Comparison of ENCODE assay signal across 19 cellular contexts in genomic region chr10:34627741-34628140, GRCh38.
"Had no signal": no experiment of that assay in that cellular context is flagged by ENCODE, and none has a peak within 500 bp of the region (broad histone marks: within the 10 kb centered on the region; RNA-seq: fewer than 3 reads in every experiment).

No MANE protein-coding gene starts in this region.

- H3K27me3 Mint-ChIP-seq: activated naive CD4-positive, alpha-beta T cell treated with anti-CD3 and anti-CD28 coated beads, Interleukin-2, amount 50 U/mL, for 24 hours; brain; stimulated activated naive CD8-positive, alpha-beta T cell treated with anti-CD3 and anti-CD28 coated beads, Interleukin-15, Interleukin-2, amounts not matched to agents 100 ng/mL and 50 ng/mL, for 24 hours had no signal

- H3K9me3 Mint-ChIP-seq: activated naive CD4-positive, alpha-beta T cell treated with anti-CD3 and anti-CD28 coated beads, Interleukin-2, amount 50 U/mL, for 24 hours; brain; dendritic cell treated with granulocyte-macrophage colony-stimulating factor and Interleukin-4, amounts not matched to agents 40 ng/mL and 50 ng/mL, for 4 days; naive thymus-derived CD4-positive, alpha-beta T cell; stimulated activated naive CD8-positive, alpha-beta T cell treated with anti-CD3 and anti-CD28 coated beads, Interleukin-15, Interleukin-2, amounts not matched to agents 100 ng/mL and 50 ng/mL, for 24 hours had no signal

- H3K27ac Mint-ChIP-seq: activated CD8-positive, alpha-beta T cell treated with anti-CD3 and anti-CD28 coated beads, Interleukin-2, amount 10 ng/mL, durations not matched to agents 7 days and 5 days; activated naive CD4-positive, alpha-beta T cell treated with anti-CD3 and anti-CD28 coated beads, Interleukin-2, amount 50 U/mL, for 24 hours; dendritic cell treated with granulocyte-macrophage colony-stimulating factor and Interleukin-4, amounts not matched to agents 40 ng/mL and 50 ng/mL, for 4 days; naive thymus-derived CD4-positive, alpha-beta T cell; stimulated activated naive CD8-positive, alpha-beta T cell treated with anti-CD3 and anti-CD28 coated beads, Interleukin-15, Interleukin-2, amounts not matched to agents 100 ng/mL and 50 ng/mL, for 24 hours had no signal

- FAIRE-seq: keratinocyte, TTC549 had no signal

- H3K4me3 ChIP-seq: lower lobe of right lung, prostate gland, right atrium auricular region, thyroid gland had no signal

- DNase-seq: activated CD4-positive, alpha-beta T cell treated with anti-CD3 and anti-CD28 coated beads for 1 hour; activated CD4-positive, alpha-beta T cell treated with anti-CD3 and anti-CD28 coated beads, Interleukin-2, amount 50 U/mL, for 1 hour; activated CD8-positive, alpha-beta T cell treated with anti-CD3 and anti-CD28 coated beads, Interleukin-2, amount 10 ng/mL, durations not matched to agents 7 days and 5 days; activated gamma-delta T cell treated with Interleukin-2 at 50 U/mL for 16 hours; effector CD8-positive, alpha-beta T cell; lower lobe of right lung; naive thymus-derived CD4-positive, alpha-beta T cell; stimulated activated CD4-positive, alpha-beta T cell treated with anti-CD3 and anti-CD28 coated beads, Interleukin-4, amount 100 ng/mL, for 4 hours; substantia nigra had no signal

- H3K27ac ChIP-seq: lower lobe of right lung, prostate gland, right atrium auricular region, thyroid gland had no signal

- H3K36me3 Mint-ChIP-seq: activated naive CD4-positive, alpha-beta T cell treated with anti-CD3 and anti-CD28 coated beads, Interleukin-2, amount 50 U/mL, for 24 hours; brain; naive thymus-derived CD4-positive, alpha-beta T cell had no signal

- H3K9me3 ChIP-seq: heart right ventricle, lower lobe of right lung, prostate gland, right atrium auricular region, thyroid gland had no signal

- H3K4me1 Mint-ChIP-seq: activated naive CD4-positive, alpha-beta T cell treated with anti-CD3 and anti-CD28 coated beads, Interleukin-2, amount 50 U/mL, for 24 hours had no signal

- ATAC-seq: activated CD8-positive, alpha-beta T cell treated with anti-CD3 and anti-CD28 coated beads, Interleukin-2, amount 10 ng/mL, durations not matched to agents 7 days and 5 days; naive thymus-derived CD4-positive, alpha-beta T cell had no signal

- H3K36me3 ChIP-seq: heart right ventricle, lower lobe of right lung, prostate gland, right atrium auricular region, thyroid gland had no signal

- H3K27me3 ChIP-seq: heart right ventricle, right atrium auricular region, thyroid gland had no signal

- H3K4me3 Mint-ChIP-seq: activated CD8-positive, alpha-beta T cell treated with anti-CD3 and anti-CD28 coated beads, Interleukin-2, amount 10 ng/mL, durations not matched to agents 7 days and 5 days; activated naive CD4-positive, alpha-beta T cell treated with anti-CD3 and anti-CD28 coated beads, Interleukin-2, amount 50 U/mL, for 24 hours; brain; dendritic cell treated with granulocyte-macrophage colony-stimulating factor and Interleukin-4, amounts not matched to agents 40 ng/mL and 50 ng/mL, for 4 days; naive thymus-derived CD4-positive, alpha-beta T cell; stimulated activated naive CD8-positive, alpha-beta T cell treated with anti-CD3 and anti-CD28 coated beads, Interleukin-15, Interleukin-2, amounts not matched to agents 100 ng/mL and 50 ng/mL, for 24 hours had no signal
